Comparison of ENCODE assay signal across 12 cellular contexts in genomic region chr4:102614801-102615200, GRCh38.
DNase-seq lines count a peak whose midpoint lies in the region; ATAC-seq, FAIRE-seq and TF ChIP-seq lines count a peak whose summit lies in the region.
"Had no signal": no experiment of that assay in that cellular context is flagged by ENCODE, and none has a peak within 500 bp of the region (broad histone marks: within the 10 kb centered on the region; RNA-seq: fewer than 3 reads in every experiment).

No MANE protein-coding gene starts in this region.

- DNase-seq in ELF-1 (ENCODE audit: low read depth, low spot score) (peak; percentile 44), T-helper 9 cell (peak; percentile 27), natural killer cell (peak; percentile 59), HTR-8/SVneo (ENCODE audit: insufficient read length, low spot score) (no peak), HEK293T (ENCODE audit: extremely low spot score) (no peak)
- no peak for DNase-seq in central memory CD8-positive, alpha-beta T cell (ENCODE audit: low spot score in 2 of 2)
- DNase-seq: COR-L47, NCI-H1694, NCI-H526 treated with DMSO at 0.1 percent for 48 hours, testis had no signal

- intact Hi-C loops in natural killer cell (cut with micrococcal nuclease), result loop anchor here (5.0 to 10.0 kb wide), 5 partner anchors 48 to 392 kb away; partner anchors contain the start of genes CISD2 and UBE2D3

- H3K27ac Mint-ChIP-seq in central memory CD8-positive, alpha-beta T cell (ENCODE audit: low read depth), result peak overlapping the region; percentile 96
- H3K27ac Mint-ChIP-seq in natural killer cell, result peak overlapping the region; percentile 95 to 98

- FAIRE-seq in HTR-8/SVneo (lab: Jason Lieb, UNC), result no peak
- FAIRE-seq: TTC549 had no signal

- POLR2A ChIA-PET in HEK293T (lab: Yijun Ruan, JAX), result no interaction called here

- CTCF ChIA-PET in HEK293T (lab: Yijun Ruan, JAX), result no interaction called here

- H3K36me3 Mint-ChIP-seq in central memory CD8-positive, alpha-beta T cell (ENCODE audit: insufficient read depth), result peaks cover 45% of the 10 kb centered on the region
- H3K36me3 Mint-ChIP-seq in natural killer cell, result peaks cover 3% of the 10 kb centered on the region

- peak overlapping the region; percentile 82 for H3K4me3 Mint-ChIP-seq in central memory CD8-positive, alpha-beta T cell
- H3K4me3 Mint-ChIP-seq in natural killer cell, result peak overlapping the region; percentile 85

- H3K9me3 Mint-ChIP-seq in central memory CD8-positive, alpha-beta T cell, result no peaks in the 10 kb centered on the region
- H3K9me3 Mint-ChIP-seq in natural killer cell, result no peaks in the 10 kb centered on the region

- ATAC-seq in central memory CD8-positive, alpha-beta T cell (replicated peaks; ENCODE audit: extremely low read depth, poor library complexity, severe bottlenecking), result no peak
- ATAC-seq in natural killer cell, result peak; percentile 59 to 76 (median 61)
- no peak for ATAC-seq in HG03354 (IDR thresholded peaks at IDR 0.05; ENCODE audit: poor library complexity, severe bottlenecking, unreplicated experiment)

- TF ChIP-seq CTCF in natural killer cell (IDR thresholded peaks at IDR 0.05), result no peak

- no peaks in the 10 kb centered on the region for H3K27me3 Mint-ChIP-seq in central memory CD8-positive, alpha-beta T cell
- H3K27me3 Mint-ChIP-seq in natural killer cell (ENCODE audit: low read depth in 2 of 2), result no peaks in the 10 kb centered on the region

- H3K4me1 Mint-ChIP-seq in central memory CD8-positive, alpha-beta T cell, result peaks cover 42% of the 10 kb centered on the region
- H3K4me1 Mint-ChIP-seq in natural killer cell, result peaks cover 47 to 48% of the 10 kb centered on the region in 2 donors

TF ChIP-seq in HEK293T, 16 proteins besides CTCF, POLR2A, EP300 and RAD21:
- TF ChIP-seq FOXK2 (IDR thresholded peaks at IDR 0.05), result no peak

Comparison
In these comparisons a context has a peak if more than half of its experiments do, and no peak if none do; other contexts are left out.
1. DNase-seq: peak in ELF-1 (single experiment), T-helper 9 cell (single experiment) and natural killer cell (single experiment); none in central memory CD8-positive, alpha-beta T cell (0 of 2), HTR-8/SVneo (single experiment) and HEK293T (single experiment).
2. ATAC-seq: peak in natural killer cell (3 of 3); none in central memory CD8-positive, alpha-beta T cell (single experiment) and HG03354 (single experiment).